31 cellular contexts compared by ENCODE assay signal in genomic region chr13:59696229-59696628, GRCh38.
"Had no signal": no experiment of that assay in that cellular context is flagged by ENCODE, and none has a peak within 500 bp of the region (broad histone marks: within the 10 kb centered on the region; RNA-seq: fewer than 3 reads in every experiment).

No MANE protein-coding gene starts in this region.

- FAIRE-seq: pancreas had no signal

- H3K9ac ChIP-seq: neural progenitor cell had no signal

- H3K36me3 ChIP-seq: neural progenitor cell, neutrophil, pancreas, spleen, suprapubic skin, tibial artery, transverse colon, upper lobe of right lung, uterus had no signal

- H3K27ac ChIP-seq: neural progenitor cell, neutrophil, pancreas, psoas muscle, skin epidermis, spleen, suprapubic skin, testis, tibial artery, transverse colon, upper lobe of right lung, uterus had no signal

- H3K4me3 ChIP-seq: neural progenitor cell, pancreas, psoas muscle, skin epidermis, smooth muscle cell, spleen, suprapubic skin, testis, tibial artery, transverse colon, upper lobe of right lung, uterus had no signal

- DNase-seq: naive B cell; naive thymus-derived CD8-positive, alpha-beta T cell; nephron progenitor cell; nucleus accumbens; pancreas; posterior cingulate gyrus; psoas muscle; right cardiac atrium; spleen; stimulated activated CD4-positive, alpha-beta T cell treated with anti-CD3 and anti-CD28 coated beads, Interleukin-12 subunit alpha, Interleukin-12 subunit beta, amount 100 ng/mL, for 4 hours; stimulated activated CD4-positive, alpha-beta T cell treated with anti-CD3 and anti-CD28 coated beads, Interleukin-1b, Interleukin-23, amount 100 ng/mL, for 48 hours; stimulated activated CD4-positive, alpha-beta T cell treated with anti-CD3 and anti-CD28 coated beads, Interleukin-4, amount 100 ng/mL, for 1 hour; stimulated activated CD4-positive, alpha-beta T cell treated with anti-CD3 and anti-CD28 coated beads, Interleukin-4, amount 100 ng/mL, for 4 hours; stimulated activated CD8-positive, alpha-beta memory T cell treated with anti-CD3 and anti-CD28 coated beads, Interleukin-4, amount 100 ng/mL, for 48 hours; stimulated activated naive CD4-positive, alpha-beta T cell; stimulated activated naive CD8-positive, alpha-beta T cell treated with anti-CD3 and anti-CD28 coated beads, Interleukin-15, amount 100 ng/mL, for 72 hours; stimulated activated naive CD8-positive, alpha-beta T cell treated with anti-CD3 and anti-CD28 coated beads, Interleukin-15, Interleukin-2, amounts not matched to agents 100 U/mL and 50 U/mL, for 24 hours; substantia nigra; testis; tibial artery; transverse colon; upper lobe of right lung; uterus had no signal

- H3K4me2 ChIP-seq: neural progenitor cell, smooth muscle cell had no signal

- H3K9me3 ChIP-seq: neutrophil, pancreas, psoas muscle, spleen, suprapubic skin, testis, tibial artery, transverse colon, upper lobe of right lung, uterus had no signal

- ATAC-seq: naive thymus-derived CD8-positive, alpha-beta T cell; natural killer cell treated with Interleukin-12 subunit alpha and Interleukin-12 subunit beta and Interleukin-15 and Interleukin-18, amount 100 ng/mL, for 72 hours; pancreas; psoas muscle; right cardiac atrium; sciatic nerve; stimulated activated memory B cell treated with anti-CD40 and anti-IgM and Interleukin-4, amounts not matched to agents 10 μg/mL and 1 μg/mL and 100 μg/mL, for 72 hours; stimulated activated naive CD8-positive, alpha-beta T cell treated with anti-CD3 and anti-CD28 coated beads, Interleukin-15, amount 100 ng/mL, for 72 hours; stimulated activated naive CD8-positive, alpha-beta T cell treated with anti-CD3 and anti-CD28 coated beads, Interleukin-15, Interleukin-2, amounts not matched to agents 100 U/mL and 50 U/mL, for 24 hours; upper lobe of right lung had no signal

- H2AFZ ChIP-seq: neural progenitor cell had no signal

- H3K4me1 ChIP-seq: pancreas, psoas muscle, spleen, suprapubic skin, testis, tibial artery, upper lobe of right lung, uterus had no signal

- H3K27me3 ChIP-seq: neural progenitor cell, neutrophil, pancreas, spleen, suprapubic skin, testis, tibial artery, transverse colon, upper lobe of right lung, uterus had no signal
